Comparison of ENCODE assay signal across 15 cellular contexts in genomic region chr18:2540575-2540974, GRCh38. TPM values are rescaled to one million over a fixed set of nuclear protein-coding genes. Genes with fewer than 3 reads are reported as not detected.
DNase-seq lines count a peak whose midpoint lies in the region; ATAC-seq, FAIRE-seq and TF ChIP-seq lines count a peak whose summit lies in the region.
"Had no signal": no experiment of that assay in that cellular context is flagged by ENCODE, and none has a peak within 500 bp of the region (broad histone marks: within the 10 kb centered on the region; RNA-seq: fewer than 3 reads in every experiment).

No MANE protein-coding gene starts in this region.

- H3K36me3 ChIP-seq in HEK293 (ENCODE audit: control insufficient read depth in 2 of 2, insufficient read depth in 1 of 2, low read length in 2 of 2) (no peaks in the 10 kb centered on the region; a peak in 1 of 3 replicates), hepatocyte (replicated peaks; ENCODE audit: insufficient read depth, low read depth) (no peaks in the 10 kb centered on the region), GM23338 (ENCODE audit: insufficient read depth) (no peaks in the 10 kb centered on the region)

- no peaks in the 10 kb centered on the region for H3K9me3 Mint-ChIP-seq in GM23338
- H3K9me3 Mint-ChIP-seq: CD4-positive, alpha-beta T cell had no signal

- no peak overlapping the region for H3K4me3 Mint-ChIP-seq in GM23338
- H3K4me3 Mint-ChIP-seq: CD4-positive, alpha-beta T cell had no signal

- no peaks in the 10 kb centered on the region for H3K79me2 ChIP-seq in hepatocyte
- H3K79me2 ChIP-seq in GM23338 (replicated peaks; ENCODE audit: insufficient read depth), result no peaks in the 10 kb centered on the region

- ATAC-seq in GM23338, result no peak
- ATAC-seq in foreskin keratinocyte, result no peak
- ATAC-seq: Panc1 had no signal

- no peak overlapping the region for H3K27ac Mint-ChIP-seq in GM23338
- H3K27ac Mint-ChIP-seq: CD4-positive, alpha-beta T cell had no signal

- peaks cover under 1% of the 10 kb centered on the region for H3K27me3 Mint-ChIP-seq in GM23338 (ENCODE audit: insufficient read depth, low read depth, poor library complexity)
- H3K27me3 Mint-ChIP-seq: CD4-positive, alpha-beta T cell had no signal

- WGBS in hepatocyte (ENCODE audit: low lambda C conversion rate, missing lambda C conversion rate), result 63% methylated on average over 4 of the region's 4 CpGs

- peaks cover 6% of the 10 kb centered on the region; the same call in 2 of the 3 replicates for H3K4me1 Mint-ChIP-seq in GM23338

- H3K4me2 ChIP-seq in hepatocyte (no peak overlapping the region), GM23338 (no peak overlapping the region)

- no peaks in the 10 kb centered on the region for H3K9me3 ChIP-seq in HEK293 (ENCODE audit: control insufficient read depth, insufficient read depth, low read depth, low read length)
- no peaks in the 10 kb centered on the region for H3K9me3 ChIP-seq in hepatocyte (ENCODE audit: low read depth)

- CTCF ChIA-PET in HEK293 (lab: Yijun Ruan, JAX), result interaction anchor here (0.8 to 3.6 kb wide), 7 partner anchors 13 to 877 kb away, joined by 3 to 38 read pairs (median 6); no protein-coding TSS in a partner anchor

- TF ChIP-seq CTCF in HEK293 (tag by site-specific recombination; IDR thresholded peaks at IDR 0.05), result no peak
- TF ChIP-seq CTCF in hepatocyte (IDR thresholded peaks at IDR 0.05; ENCODE audit: poor library complexity), result no peak
- no peak for TF ChIP-seq CTCF in GM23338 (conservative IDR thresholded peaks at IDR 0.05; ENCODE audit: low read depth in 2 of 2)
- no peak for TF ChIP-seq CTCF in foreskin keratinocyte (conservative IDR thresholded peaks at IDR 0.05)

- H4K20me1 ChIP-seq in hepatocyte (ENCODE audit: insufficient read depth, poor library complexity, severe bottlenecking) (no peaks in the 10 kb centered on the region), GM23338 (replicated peaks; ENCODE audit: insufficient read depth) (no peaks in the 10 kb centered on the region)

- FAIRE-seq in urothelium cell line (lab: Jason Lieb, UNC), result peak; percentile 79

- H2AFZ ChIP-seq in hepatocyte (no peak overlapping the region), GM23338 (no peak overlapping the region)

- H3K4me1 ChIP-seq in HEK293 (ENCODE audit: control insufficient read depth, insufficient read depth, low read length) (peaks cover 24% of the 10 kb centered on the region), hepatocyte (ENCODE audit: insufficient read depth) (peaks cover 13% of the 10 kb centered on the region), GM23338 (ENCODE audit: insufficient read depth) (no peaks in the 10 kb centered on the region), foreskin keratinocyte (no peaks in the 10 kb centered on the region)

- H3K27ac ChIP-seq in HEK293 (ENCODE audit: extremely low read depth, low read depth, low read length), result no peak overlapping the region
- H3K27ac ChIP-seq in hepatocyte, result peak overlapping the region; percentile 22
- H3K27ac ChIP-seq in GM23338 (ENCODE audit: low read depth), result no peak overlapping the region
- no peak overlapping the region for H3K27ac ChIP-seq in foreskin keratinocyte

- H3F3A ChIP-seq in GM23338 (replicated peaks; ENCODE audit: low read depth), result no peaks in the 10 kb centered on the region

- H3K4me3 ChIP-seq in HEK293 (ENCODE audit: low read depth, low read length), result no peak overlapping the region
- no peak overlapping the region for H3K4me3 ChIP-seq in hepatocyte
- no peak overlapping the region for H3K4me3 ChIP-seq in GM23338

- POLR2A ChIA-PET in HEK293 (lab: Yijun Ruan, JAX), result no interaction called here

- H3K27me3 ChIP-seq in hepatocyte (no peaks in the 10 kb centered on the region), GM23338 (ENCODE audit: insufficient read depth) (no peaks in the 10 kb centered on the region), foreskin keratinocyte (no peaks in the 10 kb centered on the region)

- DNase-seq in NCI-H69 (lab: John Stamatoyannopoulos, UW), result peak; percentile 73
- no peak for DNase-seq in hepatocyte (ENCODE audit: low spot score)
- no peak for DNase-seq in urothelium cell line (ENCODE audit: low spot score)
- no peak for DNase-seq in GM23338 (ENCODE audit: low spot score)
- DNase-seq in foreskin keratinocyte, result no peak
- DNase-seq in stimulated activated CD4-positive, alpha-beta T cell treated with anti-CD3 and anti-CD28 coated beads, Interleukin-4, amount 100 ng/mL, for 24 hours, result no peak
- DNase-seq: CD4-positive, alpha-beta T cell; DMS79 treated with DMSO at 0.1 percent for 48 hours; GOT3; Karpas-422; NCI-H1105; NCI-H446 treated with DMSO at 0.1 percent for 48 hours; NCI-H82 had no signal

- no peaks in the 10 kb centered on the region for H3K9me2 ChIP-seq in hepatocyte (replicated peaks; ENCODE audit: insufficient read depth)
- no peaks in the 10 kb centered on the region for H3K9me2 ChIP-seq in GM23338 (ENCODE audit: insufficient read depth)

- no peaks in the 10 kb centered on the region for H3K36me3 Mint-ChIP-seq in GM23338 (ENCODE audit: low read depth)

TF ChIP-seq in HEK293, 187 proteins besides CTCF, POLR2A, EP300 and RAD21 (continues in another document):
- TF ChIP-seq YY1 (tag by site-specific recombination; IDR thresholded peaks at IDR 0.05) (no peak), IKZF3 (tag by site-specific recombination; IDR thresholded peaks at IDR 0.05) (0 out of 2 replicates have a peak, but pooled peaks have one; percentile 23), ZNF24 (tag by site-specific recombination; IDR thresholded peaks at IDR 0.05) (0 out of 2 replicates have a peak, but pooled peaks have one; percentile 37), PRDM6 (tag by site-specific recombination; IDR thresholded peaks at IDR 0.05) (peak; percentile 83), PRDM1 (tag by site-specific recombination; IDR thresholded peaks at IDR 0.05) (peak; percentile 21; the same call in 1 of the 2 replicates)

TF ChIP-seq in GM23338, 12 proteins besides CTCF, POLR2A, EP300 and RAD21 (continues in another document):
- TF ChIP-seq POLR2AphosphoS5 (IDR thresholded peaks at IDR 0.05; ENCODE audit: low read depth) (no peak), REST (IDR thresholded peaks at IDR 0.05; ENCODE audit: unreplicated experiment) (no peak), CREB1 (CRISPR knock-in tag; IDR thresholded peaks at IDR 0.05; ENCODE audit: low read depth) (no peak), EZH2 (IDR thresholded peaks at IDR 0.05; ENCODE audit: low read depth, unreplicated experiment) (no peak), JUNB (IDR thresholded peaks at IDR 0.05; ENCODE audit: unreplicated experiment) (no peak)

RNA-seq across cellular contexts. Expression of gene METTL4, which starts 30.7 kb away (rescaled TPM):
- 9.9 and 16.0 TPM in 2 replicates for total RNA-seq in hepatocyte
- polyA plus RNA-seq in hepatocyte, result 7.4 and 7.6 TPM in 2 replicates
- 12.2 and 14.9 TPM in 2 replicates for total RNA-seq in GM23338 (2014; rRNA removed; shearing (Covaris generic))
- 9.4 and 11.9 TPM in 2 replicates for polyA plus RNA-seq in GM23338 (2016; fragmentation: Nextera tagmentation; extraction: Ambion mirVana)
- total RNA-seq in foreskin keratinocyte, result 10.9 and 12.1 TPM in 2 replicates
- 5.8 and 7.4 TPM in 2 replicates for polyA plus RNA-seq in foreskin keratinocyte

RNA-seq across cellular contexts. Expression of gene NDC80, which starts 30.8 kb away (rescaled TPM):
- total RNA-seq in hepatocyte (5.6 and 6.5 TPM in 2 replicates), foreskin keratinocyte (27.8 and 34.1 TPM in 2 replicates)
- polyA plus RNA-seq in hepatocyte (3.9 and 5.6 TPM in 2 replicates), GM23338 (2016; fragmentation: Nextera tagmentation; extraction: Ambion mirVana) (48.3 and 58.4 TPM in 2 replicates), foreskin keratinocyte (16.9 and 22.2 TPM in 2 replicates)
- 36.6 and 38.9 TPM in 2 replicates for total RNA-seq in GM23338 (2014; rRNA removed; shearing (Covaris generic))
